18 cellular contexts compared by ENCODE assay signal in genomic region chr17:72702136-72702735, GRCh38.
DNase-seq lines count a peak whose midpoint lies in the region; ATAC-seq, FAIRE-seq and TF ChIP-seq lines count a peak whose summit lies in the region.
"Had no signal": no experiment of that assay in that cellular context is flagged by ENCODE, and none has a peak within 500 bp of the region (broad histone marks: within the 10 kb centered on the region; RNA-seq: fewer than 3 reads in every experiment).

No MANE protein-coding gene starts in this region.

- no peaks in the 10 kb centered on the region for H3K27me3 Mint-ChIP-seq in activated CD4-positive, alpha-beta memory T cell treated with anti-CD3 and anti-CD28 coated beads for 36 hours
- no peaks in the 10 kb centered on the region for H3K27me3 Mint-ChIP-seq in activated CD4-positive, alpha-beta memory T cell treated with anti-CD3 and anti-CD28 coated beads, Interleukin-2, amount 10 ng/mL, durations not matched to agents 7 days and 5 days
- H3K27me3 Mint-ChIP-seq in nephron progenitor cell (ENCODE audit: low read depth, poor library complexity), result peaks cover 6% of the 10 kb centered on the region

- no peak for FAIRE-seq in bronchial epithelial cell (lab: Jason Lieb, UNC)
- FAIRE-seq: A204.1, GM12891 had no signal

- H3K4me3 ChIP-seq in MG63 (no peak overlapping the region), bronchial epithelial cell (ENCODE audit: low read depth, low read length) (no peak overlapping the region)
- H3K4me3 ChIP-seq: SK-N-MC, upper lobe of right lung had no signal

- TF ChIP-seq CTCF in bronchial epithelial cell (IDR thresholded peaks at IDR 0.05; ENCODE audit: insufficient read depth, low read length, severe bottlenecking), result no peak
- TF ChIP-seq CTCF in nephron progenitor cell (IDR thresholded peaks at IDR 0.05), result no peak

- H3K27ac Mint-ChIP-seq in activated CD4-positive, alpha-beta memory T cell treated with anti-CD3 and anti-CD28 coated beads for 36 hours, result no peak overlapping the region
- H3K27ac Mint-ChIP-seq in activated CD4-positive, alpha-beta memory T cell treated with anti-CD3 and anti-CD28 coated beads, Interleukin-2, amount 10 ng/mL, durations not matched to agents 7 days and 5 days, result no peak overlapping the region
- H3K27ac Mint-ChIP-seq in nephron progenitor cell, result peak overlapping the region; percentile 27

- H3K9me3 ChIP-seq in MG63, result no peaks in the 10 kb centered on the region
- H3K9me3 ChIP-seq: upper lobe of right lung had no signal

- no peaks in the 10 kb centered on the region for H3K9me3 Mint-ChIP-seq in activated CD4-positive, alpha-beta memory T cell treated with anti-CD3 and anti-CD28 coated beads for 36 hours
- H3K9me3 Mint-ChIP-seq in activated CD4-positive, alpha-beta memory T cell treated with anti-CD3 and anti-CD28 coated beads, Interleukin-2, amount 10 ng/mL, durations not matched to agents 7 days and 5 days, result peaks cover 5% of the 10 kb centered on the region
- H3K9me3 Mint-ChIP-seq in nephron progenitor cell, result peaks cover 26% of the 10 kb centered on the region

- CTCF ChIA-PET in activated CD4-positive, alpha-beta memory T cell treated with anti-CD3 and anti-CD28 coated beads for 36 hours (lab: Charles Lee), result interaction anchor here (1.0 to 3.3 kb wide), 2 partner anchors 24 to 145 kb away, joined by 3 to 12 read pairs; no protein-coding TSS in a partner anchor
- CTCF ChIA-PET in activated CD4-positive, alpha-beta memory T cell treated with anti-CD3 and anti-CD28 coated beads, Interleukin-2, amount 10 ng/mL, durations not matched to agents 7 days and 5 days (lab: Charles Lee), result interaction anchor here (1.0 to 1.7 kb wide), 2 partner anchors 25 to 145 kb away, joined by 3 to 10 read pairs; no protein-coding TSS in a partner anchor

- POLR2A ChIA-PET in activated CD4-positive, alpha-beta memory T cell treated with anti-CD3 and anti-CD28 coated beads for 36 hours (lab: Charles Lee), result no interaction called here
- POLR2A ChIA-PET in activated CD4-positive, alpha-beta memory T cell treated with anti-CD3 and anti-CD28 coated beads, Interleukin-2, amount 10 ng/mL, durations not matched to agents 7 days and 5 days (lab: Charles Lee), result interaction anchor here (1.3 kb wide), 1 partner anchor 18 kb away, joined by 4 read pairs; no protein-coding TSS in a partner anchor

- no peak overlapping the region for H3K4me3 Mint-ChIP-seq in activated CD4-positive, alpha-beta memory T cell treated with anti-CD3 and anti-CD28 coated beads for 36 hours
- H3K4me3 Mint-ChIP-seq in activated CD4-positive, alpha-beta memory T cell treated with anti-CD3 and anti-CD28 coated beads, Interleukin-2, amount 10 ng/mL, durations not matched to agents 7 days and 5 days, result no peak overlapping the region
- no peak overlapping the region for H3K4me3 Mint-ChIP-seq in nephron progenitor cell

- intact Hi-C loops in activated CD4-positive, alpha-beta memory T cell treated with anti-CD3 and anti-CD28 coated beads for 36 hours (cut with micrococcal nuclease), result loop anchor here (2.0 kb wide), 1 partner anchor 17 kb away; no protein-coding TSS in a partner anchor

- ATAC-seq in GM19455 (IDR thresholded peaks at IDR 0.05; ENCODE audit: unreplicated experiment) (no peak), GM19395 (IDR thresholded peaks at IDR 0.05; ENCODE audit: unreplicated experiment) (no peak)
- ATAC-seq: upper lobe of right lung had no signal

- no peaks in the 10 kb centered on the region for H3K27me3 ChIP-seq in MG63
- H3K27me3 ChIP-seq in bronchial epithelial cell (ENCODE audit: control insufficient read depth, insufficient read depth, low read length), result no peaks in the 10 kb centered on the region
- H3K27me3 ChIP-seq: upper lobe of right lung had no signal

- peaks cover 3% of the 10 kb centered on the region for H3K36me3 Mint-ChIP-seq in activated CD4-positive, alpha-beta memory T cell treated with anti-CD3 and anti-CD28 coated beads for 36 hours
- H3K36me3 Mint-ChIP-seq in activated CD4-positive, alpha-beta memory T cell treated with anti-CD3 and anti-CD28 coated beads, Interleukin-2, amount 10 ng/mL, durations not matched to agents 7 days and 5 days (ENCODE audit: low read depth), result peaks cover 15% of the 10 kb centered on the region
- peaks cover 16% of the 10 kb centered on the region for H3K36me3 Mint-ChIP-seq in nephron progenitor cell (ENCODE audit: low read depth)

- H3K4me1 Mint-ChIP-seq in activated CD4-positive, alpha-beta memory T cell treated with anti-CD3 and anti-CD28 coated beads for 36 hours (ENCODE audit: low read depth), result peaks cover 19% of the 10 kb centered on the region
- H3K4me1 Mint-ChIP-seq in activated CD4-positive, alpha-beta memory T cell treated with anti-CD3 and anti-CD28 coated beads, Interleukin-2, amount 10 ng/mL, durations not matched to agents 7 days and 5 days, result peaks cover 45% of the 10 kb centered on the region
- peaks cover 20% of the 10 kb centered on the region for H3K4me1 Mint-ChIP-seq in nephron progenitor cell

- no peaks in the 10 kb centered on the region for H3K36me3 ChIP-seq in MG63
- no peaks in the 10 kb centered on the region for H3K36me3 ChIP-seq in bronchial epithelial cell (ENCODE audit: control insufficient read depth, insufficient read depth, low read length)
- H3K36me3 ChIP-seq: upper lobe of right lung had no signal

- DNase-seq in activated CD4-positive, alpha-beta memory T cell treated with anti-CD3 and anti-CD28 coated beads for 36 hours, result peak; percentile 18
- DNase-seq in activated CD4-positive, alpha-beta memory T cell treated with anti-CD3 and anti-CD28 coated beads, Interleukin-2, amount 10 ng/mL, durations not matched to agents 7 days and 5 days, result no peak
- peak; percentile 73 for DNase-seq in MG63
- DNase-seq in bronchial epithelial cell (ENCODE audit: low read depth), result peak; percentile 66
- no peak for DNase-seq in nephron progenitor cell
- no peak for DNase-seq in putamen (ENCODE audit: low spot score)
- DNase-seq: activated CD4-positive, alpha-beta T cell treated with anti-CD3 and anti-CD28 coated beads for 1 hour; activated gamma-delta T cell; central memory CD4-positive, alpha-beta T cell; GOT3; NCI-H1436; NCI-H748 treated with DMSO at 0.1 percent for 48 hours; upper lobe of right lung had no signal

Comparison
In these comparisons a context has a peak if more than half of its experiments do, and no peak if none do; other contexts are left out.
1. DNase-seq: peak in activated CD4-positive, alpha-beta memory T cell treated with anti-CD3 and anti-CD28 coated beads for 36 hours (single experiment), MG63 (single experiment) and bronchial epithelial cell (single experiment); none in activated CD4-positive, alpha-beta memory T cell treated with anti-CD3 and anti-CD28 coated beads, Interleukin-2, amount 10 ng/mL, durations not matched to agents 7 days and 5 days (single experiment), nephron progenitor cell (single experiment) and putamen (single experiment).